Comparison of ENCODE assay signal across 8 cellular contexts in genomic region chr19:21328402-21328801, GRCh38. TPM values are rescaled to one million over a fixed set of nuclear protein-coding genes. Genes with fewer than 3 reads are reported as not detected.
A peak's percentile ranks its signal among the peaks of the same experiment; 100 is the strongest.
DNase-seq lines count a peak whose midpoint lies in the region; ATAC-seq and TF ChIP-seq lines count a peak whose summit lies in the region.

No MANE protein-coding gene starts in this region.

- DNase-seq in COR-L47 (lab: John Stamatoyannopoulos, UW): peak; percentile 24
- DNase-seq in KBM-7: peak; percentile 33
- no peak for DNase-seq in adrenal gland
- no peak for DNase-seq in effector CD4-positive, alpha-beta T cell
- DNase-seq in midbrain (lab: John Stamatoyannopoulos, UW): no peak

- H3K9ac ChIP-seq in iPS-18a (ENCODE audit: low read length): peak overlapping the region; percentile 98

- no peak for TF ChIP-seq POLR2A in adrenal gland (IDR thresholded peaks at IDR 0.05)

- H3K36me3 Mint-ChIP-seq in stimulated activated memory B cell treated with anti-CD40 and anti-IgM and Interleukin-4, amounts not matched to agents 10 μg/mL and 1 μg/mL and 100 μg/mL, for 72 hours: peaks cover 25% of the 10 kb centered on the region

- H3K9me3 ChIP-seq in adrenal gland (replicated peaks in 1 of 3) (no peaks in the 10 kb centered on the region), iPS-18a (ENCODE audit: control insufficient read depth, low read depth, low read length) (peaks cover 7% of the 10 kb centered on the region)

- H3K27me3 ChIP-seq in adrenal gland: no peaks in the 10 kb centered on the region
- H3K27me3 ChIP-seq in iPS-18a (ENCODE audit: control insufficient read depth, insufficient read depth, low read length): no peaks in the 10 kb centered on the region

- peak overlapping the region; percentile 94 to 99 (median 97) for H3K27ac ChIP-seq in adrenal gland
- H3K27ac ChIP-seq in iPS-18a (ENCODE audit: low read length): peak overlapping the region; percentile 97

- TF ChIP-seq CTCF in adrenal gland (IDR thresholded peaks at IDR 0.05): no peak

- H3K27ac Mint-ChIP-seq in stimulated activated memory B cell treated with anti-CD40 and anti-IgM and Interleukin-4, amounts not matched to agents 10 μg/mL and 1 μg/mL and 100 μg/mL, for 72 hours: peak overlapping the region; percentile 100

- H3K9me3 Mint-ChIP-seq in stimulated activated memory B cell treated with anti-CD40 and anti-IgM and Interleukin-4, amounts not matched to agents 10 μg/mL and 1 μg/mL and 100 μg/mL, for 72 hours: peaks cover 7% of the 10 kb centered on the region

- peak overlapping the region; percentile 100 for H3K4me3 Mint-ChIP-seq in stimulated activated memory B cell treated with anti-CD40 and anti-IgM and Interleukin-4, amounts not matched to agents 10 μg/mL and 1 μg/mL and 100 μg/mL, for 72 hours

- H3K4me1 ChIP-seq in adrenal gland (replicated peaks in 1 of 2) (peaks cover 8 to 19% of the 10 kb centered on the region in 2 donors), iPS-18a (ENCODE audit: control insufficient read depth, low read depth, low read length) (peaks cover 10% of the 10 kb centered on the region)

- no peak for ATAC-seq in stimulated activated memory B cell treated with anti-CD40 and anti-IgM and Interleukin-4, amounts not matched to agents 10 μg/mL and 1 μg/mL and 100 μg/mL, for 72 hours
- no peak for ATAC-seq in GM19467 (IDR thresholded peaks at IDR 0.05; ENCODE audit: unreplicated experiment)

- 4 to 13% (median 6%) methylated on average over 6 of the region's 6 CpGs for WGBS in adrenal gland, 4 donors

- H3K4me1 Mint-ChIP-seq in stimulated activated memory B cell treated with anti-CD40 and anti-IgM and Interleukin-4, amounts not matched to agents 10 μg/mL and 1 μg/mL and 100 μg/mL, for 72 hours: peaks cover 37% of the 10 kb centered on the region

- H3K4me3 ChIP-seq in adrenal gland (peak overlapping the region in 3 of 4 donors; percentile 42 to 99 (median 82)), iPS-18a (ENCODE audit: low read length) (peak overlapping the region; percentile 96)

- in situ Hi-C loops in KBM-7 (cut with MboI; ENCODE audit: low pct_unique_long_range_greater_than_20kb, low sequenced_read_pairs): no loop called here

- H3K36me3 ChIP-seq in adrenal gland (replicated peaks in 1 of 2): peaks cover 0 to 8% of the 10 kb centered on the region in 2 donors
- H3K36me3 ChIP-seq in iPS-18a (ENCODE audit: control insufficient read depth, low read depth, low read length): peaks cover 13% of the 10 kb centered on the region

- intact Hi-C loops in adrenal gland (cut with DNase I): no loop called here

- no peaks in the 10 kb centered on the region for H3K27me3 Mint-ChIP-seq in stimulated activated memory B cell treated with anti-CD40 and anti-IgM and Interleukin-4, amounts not matched to agents 10 μg/mL and 1 μg/mL and 100 μg/mL, for 72 hours

RNA-seq across cellular contexts. Expression of gene ZNF708, which starts 0.8 kb away (rescaled TPM):
- total RNA-seq in adrenal gland: 10 to 100 TPM in 6 of 8 donors, 1 to 10 TPM in 2; 4.4 to 26.3 (median 11.1) TPM
- polyA plus RNA-seq in adrenal gland: 10 to 100 TPM in 1 of 3 donors, 1 to 10 TPM in 2; 2.8 to 11.3 (median 5.8) TPM

RNA-seq across cellular contexts. Expression of gene ZNF738, which starts 30.4 kb away (rescaled TPM):
- 1 to 10 TPM; 2.8 to 8.5 (median 4.8) TPM for total RNA-seq in adrenal gland
- 1 to 10 TPM; 3.7 to 9.3 (median 4.3) TPM for polyA plus RNA-seq in adrenal gland

Comparison
In these comparisons a context has a peak if more than half of its experiments do, and no peak if none do; other contexts are left out.
1. DNase-seq: peak in COR-L47 (single experiment) and KBM-7 (single experiment); none in adrenal gland (0 of 7), effector CD4-positive, alpha-beta T cell (single experiment) and midbrain (single experiment).